17 cellular contexts compared by ENCODE assay signal in genomic region chr3:76502076-76502475, GRCh38.
"Had no signal": no experiment of that assay in that cellular context is flagged by ENCODE, and none has a peak within 500 bp of the region (broad histone marks: within the 10 kb centered on the region; RNA-seq: fewer than 3 reads in every experiment).

No MANE protein-coding gene starts in this region.

- DNase-seq: natural killer cell; nucleus accumbens; pancreas; right cardiac atrium; right lobe of liver; sigmoid colon; small intestine; stimulated activated CD4-positive, alpha-beta T cell treated with anti-CD3 and anti-CD28 coated beads, Interleukin-15, amount 100 ng/mL, for 24 hours; stimulated activated CD4-positive, alpha-beta T cell treated with anti-CD3 and anti-CD28 coated beads, Interleukin-2, amount 100 ng/mL, for 24 hours; stimulated activated CD4-positive, alpha-beta T cell treated with anti-CD3 and anti-CD28 coated beads, Interleukin-2, amount 100 ng/mL, for 48 hours; stimulated activated CD4-positive, alpha-beta T cell treated with anti-CD3 and anti-CD28 coated beads, Interleukin-4, amount 100 ng/mL, for 24 hours; stimulated activated naive B cell treated with anti-CD40 and anti-IgM and Interleukin-4, amounts not matched to agents 10 μg/mL and 1 μg/mL and 100 μg/mL, for 72 hours; stimulated activated naive CD4-positive, alpha-beta T cell treated with Interleukin-2 at 50 U/mL for 16 hours; stomach; thyroid gland; trophoblast cell; upper lobe of left lung had no signal
